Comparison of ENCODE assay signal across 1 cellular context in the genomic region with DNA sequence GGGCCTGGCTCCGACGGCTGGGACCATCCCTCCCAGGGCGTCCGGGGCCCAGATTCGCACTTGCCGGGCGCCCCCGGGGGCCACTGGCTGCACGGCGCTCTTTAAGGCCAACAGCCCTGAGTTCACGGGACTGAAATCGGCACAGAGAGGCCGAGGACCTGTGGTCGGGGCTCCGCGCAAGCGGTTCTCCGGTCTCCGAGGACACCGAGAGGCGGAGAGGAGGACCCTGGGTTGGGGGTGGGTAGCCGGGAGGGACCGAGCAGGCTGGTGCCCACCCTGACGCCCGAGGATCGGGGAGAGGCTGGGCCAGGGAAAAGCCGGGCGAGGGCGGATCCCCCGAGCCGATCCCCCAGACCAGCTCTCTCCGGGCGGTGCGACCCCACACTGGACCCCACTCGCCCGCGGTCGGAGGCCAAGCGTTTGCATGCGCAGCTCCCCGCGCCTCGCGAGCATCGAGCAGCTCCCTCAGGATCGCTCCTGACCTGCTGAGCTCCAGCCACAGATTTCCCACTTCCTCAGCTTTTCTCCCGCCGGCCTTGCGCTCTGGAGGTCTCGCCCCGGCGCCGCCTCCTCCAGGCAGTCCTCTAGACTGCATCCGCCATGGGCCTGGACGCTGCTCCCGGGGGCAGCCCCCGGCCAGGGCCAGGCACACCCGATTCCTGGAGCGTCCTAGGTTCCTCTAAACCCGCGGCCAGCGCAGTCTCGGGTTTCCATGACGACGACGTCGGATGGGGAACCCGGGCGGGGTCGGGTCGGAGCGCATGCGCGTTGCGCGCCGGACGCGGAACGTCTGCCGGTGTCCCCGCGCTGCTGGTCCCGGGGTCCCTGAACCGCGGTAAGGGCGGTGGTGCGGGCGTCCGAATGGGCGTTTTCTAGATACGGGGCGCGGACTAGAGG.
A peak's percentile ranks its signal among the peaks of the same experiment; 100 is the strongest.
TF ChIP-seq lines count a peak whose summit lies in the region.

No MANE protein-coding gene starts in this region.

TF ChIP-seq in GM12878, 131 proteins besides CTCF, POLR2A, EP300 and RAD21:
- TF ChIP-seq RB1 (IDR thresholded peaks at IDR 0.05; ENCODE audit: borderline replicate concordance) = peak; percentile 54; the same call in 1 of the 2 replicates
- TF ChIP-seq JUND (IDR thresholded peaks at IDR 0.05; ENCODE audit: low read depth, low read length) = no peak
- TF ChIP-seq PAX8 (IDR thresholded peaks at IDR 0.05) = no peak
- no peak for TF ChIP-seq ZNF274 (IDR thresholded peaks at IDR 0.05; ENCODE audit: insufficient read depth, insufficient read length)
- TF ChIP-seq NRF1 (conservative IDR thresholded peaks at IDR 0.05; ENCODE audit: low read depth, low read length) = peak; percentile 73
- no peak for TF ChIP-seq BCL11A (IDR thresholded peaks at IDR 0.05; ENCODE audit: low read depth, low read length)
- TF ChIP-seq IKZF1 (conservative IDR thresholded peaks at IDR 0.05) = peak; percentile 81
- TF ChIP-seq, protein P1, sequence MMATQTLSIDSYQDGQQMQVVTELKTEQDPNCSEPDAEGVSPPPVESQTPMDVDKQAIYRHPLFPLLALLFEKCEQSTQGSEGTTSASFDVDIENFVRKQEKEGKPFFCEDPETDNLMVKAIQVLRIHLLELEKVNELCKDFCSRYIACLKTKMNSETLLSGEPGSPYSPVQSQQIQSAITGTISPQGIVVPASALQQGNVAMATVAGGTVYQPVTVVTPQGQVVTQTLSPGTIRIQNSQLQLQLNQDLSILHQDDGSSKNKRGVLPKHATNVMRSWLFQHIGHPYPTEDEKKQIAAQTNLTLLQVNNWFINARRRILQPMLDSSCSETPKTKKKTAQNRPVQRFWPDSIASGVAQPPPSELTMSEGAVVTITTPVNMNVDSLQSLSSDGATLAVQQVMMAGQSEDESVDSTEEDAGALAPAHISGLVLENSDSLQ (IDR thresholded peaks at IDR 0.05) = no peak
- TF ChIP-seq GATAD2B (conservative IDR thresholded peaks at IDR 0.05; ENCODE audit: low read depth) = peak; percentile 21; the same call in 1 of the 2 replicates
- TF ChIP-seq IRF4 (IDR thresholded peaks at IDR 0.05; ENCODE audit: low read depth, low read length) = no peak
- TF ChIP-seq, protein P2, sequence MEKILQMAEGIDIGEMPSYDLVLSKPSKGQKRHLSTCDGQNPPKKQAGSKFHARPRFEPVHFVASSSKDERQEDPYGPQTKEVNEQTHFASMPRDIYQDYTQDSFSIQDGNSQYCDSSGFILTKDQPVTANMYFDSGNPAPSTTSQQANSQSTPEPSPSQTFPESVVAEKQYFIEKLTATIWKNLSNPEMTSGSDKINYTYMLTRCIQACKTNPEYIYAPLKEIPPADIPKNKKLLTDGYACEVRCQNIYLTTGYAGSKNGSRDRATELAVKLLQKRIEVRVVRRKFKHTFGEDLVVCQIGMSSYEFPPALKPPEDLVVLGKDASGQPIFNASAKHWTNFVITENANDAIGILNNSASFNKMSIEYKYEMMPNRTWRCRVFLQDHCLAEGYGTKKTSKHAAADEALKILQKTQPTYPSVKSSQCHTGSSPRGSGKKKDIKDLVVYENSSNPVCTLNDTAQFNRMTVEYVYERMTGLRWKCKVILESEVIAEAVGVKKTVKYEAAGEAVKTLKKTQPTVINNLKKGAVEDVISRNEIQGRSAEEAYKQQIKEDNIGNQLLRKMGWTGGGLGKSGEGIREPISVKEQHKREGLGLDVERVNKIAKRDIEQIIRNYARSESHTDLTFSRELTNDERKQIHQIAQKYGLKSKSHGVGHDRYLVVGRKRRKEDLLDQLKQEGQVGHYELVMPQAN (conservative IDR thresholded peaks at IDR 0.05) = no peak
- TF ChIP-seq, protein P3, sequence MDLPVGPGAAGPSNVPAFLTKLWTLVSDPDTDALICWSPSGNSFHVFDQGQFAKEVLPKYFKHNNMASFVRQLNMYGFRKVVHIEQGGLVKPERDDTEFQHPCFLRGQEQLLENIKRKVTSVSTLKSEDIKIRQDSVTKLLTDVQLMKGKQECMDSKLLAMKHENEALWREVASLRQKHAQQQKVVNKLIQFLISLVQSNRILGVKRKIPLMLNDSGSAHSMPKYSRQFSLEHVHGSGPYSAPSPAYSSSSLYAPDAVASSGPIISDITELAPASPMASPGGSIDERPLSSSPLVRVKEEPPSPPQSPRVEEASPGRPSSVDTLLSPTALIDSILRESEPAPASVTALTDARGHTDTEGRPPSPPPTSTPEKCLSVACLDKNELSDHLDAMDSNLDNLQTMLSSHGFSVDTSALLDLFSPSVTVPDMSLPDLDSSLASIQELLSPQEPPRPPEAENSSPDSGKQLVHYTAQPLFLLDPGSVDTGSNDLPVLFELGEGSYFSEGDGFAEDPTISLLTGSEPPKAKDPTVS (IDR thresholded peaks at IDR 0.05; ENCODE audit: low read depth, low read length) = no peak
- TF ChIP-seq HCFC1 (IDR thresholded peaks at IDR 0.05; ENCODE audit: low read length) = peak; percentile 39
- TF ChIP-seq BMI1 (IDR thresholded peaks at IDR 0.05; ENCODE audit: borderline replicate concordance) = peak; percentile 96
- TF ChIP-seq, protein P4, sequence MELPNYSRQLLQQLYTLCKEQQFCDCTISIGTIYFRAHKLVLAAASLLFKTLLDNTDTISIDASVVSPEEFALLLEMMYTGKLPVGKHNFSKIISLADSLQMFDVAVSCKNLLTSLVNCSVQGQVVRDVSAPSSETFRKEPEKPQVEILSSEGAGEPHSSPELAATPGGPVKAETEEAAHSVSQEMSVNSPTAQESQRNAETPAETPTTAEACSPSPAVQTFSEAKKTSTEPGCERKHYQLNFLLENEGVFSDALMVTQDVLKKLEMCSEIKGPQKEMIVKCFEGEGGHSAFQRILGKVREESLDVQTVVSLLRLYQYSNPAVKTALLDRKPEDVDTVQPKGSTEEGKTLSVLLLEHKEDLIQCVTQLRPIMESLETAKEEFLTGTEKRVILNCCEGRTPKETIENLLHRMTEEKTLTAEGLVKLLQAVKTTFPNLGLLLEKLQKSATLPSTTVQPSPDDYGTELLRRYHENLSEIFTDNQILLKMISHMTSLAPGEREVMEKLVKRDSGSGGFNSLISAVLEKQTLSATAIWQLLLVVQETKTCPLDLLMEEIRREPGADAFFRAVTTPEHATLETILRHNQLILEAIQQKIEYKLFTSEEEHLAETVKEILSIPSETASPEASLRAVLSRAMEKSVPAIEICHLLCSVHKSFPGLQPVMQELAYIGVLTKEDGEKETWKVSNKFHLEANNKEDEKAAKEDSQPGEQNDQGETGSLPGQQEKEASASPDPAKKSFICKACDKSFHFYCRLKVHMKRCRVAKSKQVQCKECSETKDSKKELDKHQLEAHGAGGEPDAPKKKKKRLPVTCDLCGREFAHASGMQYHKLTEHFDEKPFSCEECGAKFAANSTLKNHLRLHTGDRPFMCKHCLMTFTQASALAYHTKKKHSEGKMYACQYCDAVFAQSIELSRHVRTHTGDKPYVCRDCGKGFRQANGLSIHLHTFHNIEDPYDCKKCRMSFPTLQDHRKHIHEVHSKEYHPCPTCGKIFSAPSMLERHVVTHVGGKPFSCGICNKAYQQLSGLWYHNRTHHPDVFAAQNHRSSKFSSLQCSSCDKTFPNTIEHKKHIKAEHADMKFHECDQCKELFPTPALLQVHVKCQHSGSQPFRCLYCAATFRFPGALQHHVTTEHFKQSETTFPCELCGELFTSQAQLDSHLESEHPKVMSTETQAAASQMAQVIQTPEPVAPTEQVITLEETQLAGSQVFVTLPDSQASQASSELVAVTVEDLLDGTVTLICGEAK (IDR thresholded peaks at IDR 0.05; ENCODE audit: borderline replicate concordance) = 0 out of 2 replicates have a peak, but pooled peaks have one; percentile 41
- TF ChIP-seq NFXL1 (IDR thresholded peaks at IDR 0.05; ENCODE audit: borderline replicate concordance) = no peak
- TF ChIP-seq SMARCA5 (IDR thresholded peaks at IDR 0.05) = peak; percentile 81
- peak; percentile 49 for TF ChIP-seq SUZ12 (IDR thresholded peaks at IDR 0.05; ENCODE audit: unreplicated experiment)
- no peak for TF ChIP-seq MTA3 (IDR thresholded peaks at IDR 0.05; ENCODE audit: borderline replicate concordance, low read length)
- TF ChIP-seq TCF7 (IDR thresholded peaks at IDR 0.05; ENCODE audit: borderline replicate concordance) = no peak
- no peak for TF ChIP-seq STAT3 (IDR thresholded peaks at IDR 0.05; ENCODE audit: low read depth, low read length)
- TF ChIP-seq NR2C2 (IDR thresholded peaks at IDR 0.05; ENCODE audit: borderline replicate concordance, control insufficient read depth, insufficient read length, low read depth) = no peak
- no peak for TF ChIP-seq ZBED1 (IDR thresholded peaks at IDR 0.05; ENCODE audit: borderline replicate concordance)
- no peak for TF ChIP-seq TCF12 (IDR thresholded peaks at IDR 0.05; ENCODE audit: low read depth, low read length)
- 0 out of 2 replicates have a peak, but pooled peaks have one; percentile 4 for TF ChIP-seq SPI1 (IDR thresholded peaks at IDR 0.05; ENCODE audit: borderline replicate concordance, insufficient read depth, low read depth, low read length)
- TF ChIP-seq CREM (IDR thresholded peaks at IDR 0.05; ENCODE audit: low read depth) = no peak
- peak; percentile 47; the same call in 1 of the 2 replicates for TF ChIP-seq DPF2 (IDR thresholded peaks at IDR 0.05)
- TF ChIP-seq BACH1 (IDR thresholded peaks at IDR 0.05; ENCODE audit: borderline replicate concordance) = no peak
- TF ChIP-seq MEF2A (IDR thresholded peaks at IDR 0.05; ENCODE audit: insufficient read depth, low read depth, low read length) = no peak
- TF ChIP-seq SUPT20H (IDR thresholded peaks at IDR 0.05; ENCODE audit: borderline replicate concordance, control insufficient read depth, low read depth, low read length) = no peak
- TF ChIP-seq, protein P5, sequence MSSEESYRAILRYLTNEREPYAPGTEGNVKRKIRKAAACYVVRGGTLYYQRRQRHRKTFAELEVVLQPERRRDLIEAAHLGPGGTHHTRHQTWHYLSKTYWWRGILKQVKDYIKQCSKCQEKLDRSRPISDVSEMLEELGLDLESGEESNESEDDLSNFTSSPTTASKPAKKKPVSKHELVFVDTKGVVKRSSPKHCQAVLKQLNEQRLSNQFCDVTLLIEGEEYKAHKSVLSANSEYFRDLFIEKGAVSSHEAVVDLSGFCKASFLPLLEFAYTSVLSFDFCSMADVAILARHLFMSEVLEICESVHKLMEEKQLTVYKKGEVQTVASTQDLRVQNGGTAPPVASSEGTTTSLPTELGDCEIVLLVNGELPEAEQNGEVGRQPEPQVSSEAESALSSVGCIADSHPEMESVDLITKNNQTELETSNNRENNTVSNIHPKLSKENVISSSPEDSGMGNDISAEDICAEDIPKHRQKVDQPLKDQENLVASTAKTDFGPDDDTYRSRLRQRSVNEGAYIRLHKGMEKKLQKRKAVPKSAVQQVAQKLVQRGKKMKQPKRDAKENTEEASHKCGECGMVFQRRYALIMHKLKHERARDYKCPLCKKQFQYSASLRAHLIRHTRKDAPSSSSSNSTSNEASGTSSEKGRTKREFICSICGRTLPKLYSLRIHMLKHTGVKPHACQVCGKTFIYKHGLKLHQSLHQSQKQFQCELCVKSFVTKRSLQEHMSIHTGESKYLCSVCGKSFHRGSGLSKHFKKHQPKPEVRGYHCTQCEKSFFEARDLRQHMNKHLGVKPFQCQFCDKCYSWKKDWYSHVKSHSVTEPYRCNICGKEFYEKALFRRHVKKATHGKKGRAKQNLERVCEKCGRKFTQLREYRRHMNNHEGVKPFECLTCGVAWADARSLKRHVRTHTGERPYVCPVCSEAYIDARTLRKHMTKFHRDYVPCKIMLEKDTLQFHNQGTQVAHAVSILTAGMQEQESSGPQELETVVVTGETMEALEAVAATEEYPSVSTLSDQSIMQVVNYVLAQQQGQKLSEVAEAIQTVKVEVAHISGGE (CRISPR knock-in tag; IDR thresholded peaks at IDR 0.05) = peak; percentile 63
